21 cellular contexts compared by ENCODE assay signal in genomic region chr17:59601130-59601529, GRCh38. TPM values are rescaled to one million over a fixed set of nuclear protein-coding genes. Genes with fewer than 3 reads are reported as not detected.
DNase-seq lines count a peak whose midpoint lies in the region; ATAC-seq and TF ChIP-seq lines count a peak whose summit lies in the region.
"Had no signal": no experiment of that assay in that cellular context is flagged by ENCODE, and none has a peak within 500 bp of the region (broad histone marks: within the 10 kb centered on the region; RNA-seq: fewer than 3 reads in every experiment).

No MANE protein-coding gene starts in this region.

- no peaks in the 10 kb centered on the region for H3K27me3 Mint-ChIP-seq in activated CD4-positive, alpha-beta memory T cell treated with anti-CD3 and anti-CD28 coated beads for 36 hours
- H3K27me3 Mint-ChIP-seq: B cell, progenitor cell of endocrine pancreas had no signal

- no peaks in the 10 kb centered on the region for H3K9me3 Mint-ChIP-seq in activated CD4-positive, alpha-beta memory T cell treated with anti-CD3 and anti-CD28 coated beads for 36 hours

- no peaks in the 10 kb centered on the region for H3K9me3 ChIP-seq in heart right ventricle
- H3K9me3 ChIP-seq: Caco-2, gastroesophageal sphincter, tibial artery had no signal

- intact Hi-C loops in activated CD4-positive, alpha-beta memory T cell treated with anti-CD3 and anti-CD28 coated beads for 36 hours (cut with micrococcal nuclease): loop anchor here (1.0 to 10.0 kb wide), 2 partner anchors 18 to 76 kb away; partner anchors contain the start of gene CLTC
- intact Hi-C loops in heart right ventricle (cut with DNase I): no loop called here

- H3K27me3 ChIP-seq in heart right ventricle: no peaks in the 10 kb centered on the region
- H3K27me3 ChIP-seq: gastroesophageal sphincter, tibial artery had no signal

- H3K36me3 ChIP-seq in heart right ventricle: peaks cover 0 to 67% (median 28%) of the 10 kb centered on the region in 9 donors

- 93 to 94% methylated on average over 2 of the region's 2 CpGs for WGBS in heart right ventricle, 2 donors

- no peak for DNase-seq in activated CD4-positive, CD25-positive, alpha-beta regulatory T cell (lab: John Stamatoyannopoulos, UW)
- DNase-seq in GM10266 (ENCODE audit: extremely low spot score) (peak; percentile 20), omental fat pad (ENCODE audit: low spot score) (no peak), heart right ventricle (no peak), left lobe of liver (ENCODE audit: low spot score) (no peak)
- peak; percentile 44 for DNase-seq in activated CD4-positive, alpha-beta memory T cell treated with anti-CD3 and anti-CD28 coated beads for 36 hours
- DNase-seq: Caco-2, caudate nucleus, H7, NCI-H1105 treated with DMSO at 0.1 percent for 48 hours, NCI-H526, SHP77 treated with DMSO at 0.1 percent for 48 hours, small intestine, tibial artery, WERI-Rb-1 had no signal

- TF ChIP-seq CTCF in GM10266 (IDR thresholded peaks at IDR 0.05; ENCODE audit: control insufficient read depth, insufficient read depth, low read depth, missing control alignments): no peak
- TF ChIP-seq CTCF in omental fat pad (IDR thresholded peaks at IDR 0.05): no peak
- no peak for TF ChIP-seq CTCF in heart right ventricle (IDR thresholded peaks at IDR 0.05)

- H3K4me1 Mint-ChIP-seq in activated CD4-positive, alpha-beta memory T cell treated with anti-CD3 and anti-CD28 coated beads for 36 hours (ENCODE audit: low read depth): peaks cover 12% of the 10 kb centered on the region
- H3K4me1 Mint-ChIP-seq: B cell had no signal

- no peak overlapping the region for H3K4me3 ChIP-seq in heart right ventricle
- H3K4me3 ChIP-seq: gastroesophageal sphincter, tibial artery had no signal

- CTCF ChIA-PET in activated CD4-positive, alpha-beta memory T cell treated with anti-CD3 and anti-CD28 coated beads for 36 hours (lab: Charles Lee): interaction anchor here (0.7 kb wide), 1 partner anchor 17 kb away, joined by 3 read pairs; no protein-coding TSS in a partner anchor

- H3K27ac ChIP-seq in heart right ventricle: no peak overlapping the region
- H3K27ac ChIP-seq: 22Rv1, gastroesophageal sphincter, tibial artery, WERI-Rb-1 had no signal

- H3K27ac Mint-ChIP-seq in activated CD4-positive, alpha-beta memory T cell treated with anti-CD3 and anti-CD28 coated beads for 36 hours: peak overlapping the region; percentile 77
- H3K27ac Mint-ChIP-seq: B cell, progenitor cell of endocrine pancreas had no signal

- no peak overlapping the region for H3K4me3 Mint-ChIP-seq in activated CD4-positive, alpha-beta memory T cell treated with anti-CD3 and anti-CD28 coated beads for 36 hours
- H3K4me3 Mint-ChIP-seq: B cell had no signal

- POLR2A ChIA-PET in activated CD4-positive, alpha-beta memory T cell treated with anti-CD3 and anti-CD28 coated beads for 36 hours (lab: Charles Lee): no interaction called here

- no peaks in the 10 kb centered on the region for H3K4me1 ChIP-seq in heart right ventricle
- H3K4me1 ChIP-seq: Caco-2, gastroesophageal sphincter, tibial artery had no signal

- H3K36me3 Mint-ChIP-seq in activated CD4-positive, alpha-beta memory T cell treated with anti-CD3 and anti-CD28 coated beads for 36 hours: peaks cover 29% of the 10 kb centered on the region

- ATAC-seq in activated CD4-positive, CD25-positive, alpha-beta regulatory T cell treated with anti-CD3 and anti-CD28 coated beads, Interleukin-2, amount 50 U/mL, for 24 hours: peak; percentile 84 to 92
- ATAC-seq in GM21529 (IDR thresholded peaks at IDR 0.05; ENCODE audit: unreplicated experiment) (peak; percentile 51), omental fat pad (ENCODE audit: low FRiP score) (no peak), heart right ventricle (no peak), left lobe of liver (no peak)
- ATAC-seq: gastroesophageal sphincter had no signal

RNA-seq across cellular contexts. Expression of gene CLTC, which starts 18.6 kb away (rescaled TPM):
- total RNA-seq in activated CD4-positive, alpha-beta memory T cell treated with anti-CD3 and anti-CD28 coated beads for 36 hours: 100 to 1,000 TPM; 203 to 206 TPM
- total RNA-seq in omental fat pad: 100 to 1,000 TPM; 217 to 241 (median 230) TPM
- 100 to 1,000 TPM; 138 to 196 (median 173) TPM for total RNA-seq in heart right ventricle
- polyA plus RNA-seq in heart right ventricle: 100 to 1,000 TPM in 1 of 2 donors, 10 to 100 TPM in 1; 42.5 to 140 TPM
- total RNA-seq in left lobe of liver: 111 TPM

RNA-seq across cellular contexts. Expression of gene DHX40, which starts 35.7 kb away (rescaled TPM):
- total RNA-seq in activated CD4-positive, alpha-beta memory T cell treated with anti-CD3 and anti-CD28 coated beads for 36 hours: 10 to 100 TPM; 17.9 to 19.0 TPM
- total RNA-seq in omental fat pad (10 to 100 TPM; 21.6 to 51.7 (median 32.6) TPM), heart right ventricle (10 to 100 TPM; 14.2 to 22.9 (median 20.7) TPM), left lobe of liver (8.5 TPM)
- 10 to 100 TPM in 1 of 2 donors, 1 to 10 TPM in 1; 6.9 to 10.0 TPM for polyA plus RNA-seq in heart right ventricle

Comparison
In these comparisons a context has a peak if more than half of its experiments do, and no peak if none do; other contexts are left out.
1. ATAC-seq: peak in activated CD4-positive, CD25-positive, alpha-beta regulatory T cell treated with anti-CD3 and anti-CD28 coated beads, Interleukin-2, amount 50 U/mL, for 24 hours (2 of 2) and GM21529 (single experiment); none in omental fat pad (single experiment), heart right ventricle (0 of 8) and left lobe of liver (single experiment).
2. DNase-seq: peak in GM10266 (single experiment) and activated CD4-positive, alpha-beta memory T cell treated with anti-CD3 and anti-CD28 coated beads for 36 hours (single experiment); none in activated CD4-positive, CD25-positive, alpha-beta regulatory T cell (0 of 4), omental fat pad (single experiment), heart right ventricle (0 of 2) and left lobe of liver (single experiment).